Comparison of ENCODE assay signal across 9 cellular contexts in genomic region chr12:1936406-1937320, GRCh38. TPM values are rescaled to one million over a fixed set of nuclear protein-coding genes. Genes with fewer than 3 reads are reported as not detected.
DNase-seq lines count a peak whose midpoint lies in the region; ATAC-seq lines count a peak whose summit lies in the region.
"Had no signal": no experiment of that assay in that cellular context is flagged by ENCODE, and none has a peak within 500 bp of the region (broad histone marks: within the 10 kb centered on the region; RNA-seq: fewer than 3 reads in every experiment).

No MANE protein-coding gene starts in this region.

- H3K27ac ChIP-seq in stomach smooth muscle (ENCODE audit: low read length): peak overlapping the region; percentile 86

- H3K4me3 ChIP-seq in stomach smooth muscle (ENCODE audit: low read length in 2 of 2): peak overlapping the region in 1 of 2 donors; percentile 63

- H3K9me3 ChIP-seq in stomach smooth muscle (ENCODE audit: control insufficient read depth in 2 of 2, low read length in 2 of 2): no peaks in the 10 kb centered on the region

- no peak for ATAC-seq in HG03280 (IDR thresholded peaks at IDR 0.05; ENCODE audit: unreplicated experiment)
- ATAC-seq in HG03025 (IDR thresholded peaks at IDR 0.05; ENCODE audit: low FRiP score, unreplicated experiment): no peak
- no peak for ATAC-seq in HG02870 (IDR thresholded peaks at IDR 0.05; ENCODE audit: unreplicated experiment)

- H3K27me3 ChIP-seq in stomach smooth muscle (ENCODE audit: control insufficient read depth in 1 of 2, insufficient read depth in 2 of 2, low read length in 2 of 2): no peaks in the 10 kb centered on the region

- H3K9ac ChIP-seq in stomach smooth muscle (ENCODE audit: low read length in 2 of 2): peak overlapping the region; percentile 34 to 62

- peaks cover 76% of the 10 kb centered on the region for H3K4me1 ChIP-seq in stomach smooth muscle (ENCODE audit: control insufficient read depth, insufficient read depth, low read length)

- peaks cover 0 to 9% of the 10 kb centered on the region in 2 donors for H3K36me3 ChIP-seq in stomach smooth muscle (ENCODE audit: control insufficient read depth in 2 of 2, insufficient read depth in 2 of 2, low read length in 2 of 2)

- DNase-seq in M059J (ENCODE audit: low read depth) (peak; percentile 89), anterior cingulate cortex (lab: John Stamatoyannopoulos, UW) (peak in 56 of 58 donors; percentile 11 to 91 (median 74)), hippocampal formation (lab: John Stamatoyannopoulos, UW) (peak; percentile 83 to 91)
- no peak for DNase-seq in NK-92 treated with Interleukin-12 subunit alpha and Interleukin-12 subunit beta, amount 100 ng/mL, for 24 hours (lab: John Stamatoyannopoulos, UW)
- DNase-seq: activated naive CD4-positive, alpha-beta T cell treated with anti-CD3 and anti-CD28 coated beads, Interleukin-2, amount 10 ng/mL, durations not matched to agents 7 days and 5 days had no signal

RNA-seq across cellular contexts. Expression of gene CACNA2D4, which starts 18.2 kb away (rescaled TPM):
- total RNA-seq in M059J (2014; rRNA removed; shearing (Covaris generic)): 0.15 and 0.91 TPM in 2 replicates
